ENCODE assay signal across 8 cellular contexts in genomic region chr1:118043624-118044023, GRCh38.
"Had no signal": no experiment of that assay in that cellular context is flagged by ENCODE, and none has a peak within 500 bp of the region (broad histone marks: within the 10 kb centered on the region; RNA-seq: fewer than 3 reads in every experiment).

No MANE protein-coding gene starts in this region.

- DNase-seq: H9, HCEC 1CT, Karpas-422, KBM-7 had no signal

- FAIRE-seq: H54, HTR-8/SVneo had no signal

- H3K4me3 ChIP-seq: GM23338 had no signal

- ATAC-seq: GM23338 had no signal

- H2AFZ ChIP-seq: GM23338 had no signal

- H3K9ac ChIP-seq: KMS-11 had no signal

- H3K27ac ChIP-seq: KMS-11 had no signal

- H3K4me2 ChIP-seq: GM23338, KMS-11 had no signal
